In genomic region chr15:52483712-52484111, GRCh38 we compare ENCODE assay signal across 10 cellular contexts.
A peak's percentile ranks its signal among the peaks of the same experiment; 100 is the strongest.
DNase-seq lines count a peak whose midpoint lies in the region; ATAC-seq and TF ChIP-seq lines count a peak whose summit lies in the region.
"Had no signal": no experiment of that assay in that cellular context is flagged by ENCODE, and none has a peak within 500 bp of the region (broad histone marks: within the 10 kb centered on the region; RNA-seq: fewer than 3 reads in every experiment).

No MANE protein-coding gene starts in this region.

- H3K4me3 ChIP-seq in fibroblast of mammary gland (ENCODE audit: control insufficient read depth, low read depth, low read length) = no peak overlapping the region
- H3K4me3 ChIP-seq: A549 had no signal

- DNase-seq in activated CD4-positive, CD25-positive, alpha-beta regulatory T cell (lab: John Stamatoyannopoulos, UW) = no peak
- peak; percentile 32 for DNase-seq in SW480 (ENCODE audit: low spot score)
- DNase-seq in fibroblast of mammary gland (ENCODE audit: low read depth) = peak; percentile 77
- DNase-seq in stimulated activated effector memory CD8-positive, alpha-beta T cell treated with anti-CD3 and anti-CD28 coated beads, Interleukin-12 subunit alpha, Interleukin-12 subunit beta, amount 100 ng/mL, for 72 hours (ENCODE audit: low spot score in 2 of 2) = no peak
- DNase-seq in SKM-1 treated with dmso at 0.1 percent for 144 hours (lab: John Stamatoyannopoulos, UW; ENCODE audit: unreplicated experiment) = no peak
- no peak for DNase-seq in NCI-H2171 (lab: John Stamatoyannopoulos, UW)
- DNase-seq: NCI-H2081 had no signal

- H3K36me3 Mint-ChIP-seq in stimulated activated effector memory CD8-positive, alpha-beta T cell treated with anti-CD3 and anti-CD28 coated beads, Interleukin-12 subunit alpha, Interleukin-12 subunit beta, amount 100 ng/mL, for 72 hours = no peaks in the 10 kb centered on the region

- ATAC-seq in activated CD4-positive, CD25-positive, alpha-beta regulatory T cell treated with anti-CD3 and anti-CD28 coated beads, Interleukin-2, amount 50 U/mL, for 24 hours = peak; percentile 53 to 55
- ATAC-seq in stimulated activated effector memory CD8-positive, alpha-beta T cell treated with anti-CD3 and anti-CD28 coated beads, Interleukin-12 subunit alpha, Interleukin-12 subunit beta, amount 100 ng/mL, for 72 hours = peak; percentile 85
- ATAC-seq in HG02938 (IDR thresholded peaks at IDR 0.05; ENCODE audit: unreplicated experiment) = no peak
- ATAC-seq: A549 had no signal

- H3K27ac Mint-ChIP-seq in stimulated activated effector memory CD8-positive, alpha-beta T cell treated with anti-CD3 and anti-CD28 coated beads, Interleukin-12 subunit alpha, Interleukin-12 subunit beta, amount 100 ng/mL, for 72 hours = peak overlapping the region; percentile 74

- H3K9me3 Mint-ChIP-seq in stimulated activated effector memory CD8-positive, alpha-beta T cell treated with anti-CD3 and anti-CD28 coated beads, Interleukin-12 subunit alpha, Interleukin-12 subunit beta, amount 100 ng/mL, for 72 hours = no peaks in the 10 kb centered on the region

- no peak for TF ChIP-seq CTCF in fibroblast of mammary gland (conservative IDR thresholded peaks at IDR 0.05; ENCODE audit: control insufficient read depth, insufficient read depth, low read depth, low read length)

- H3K4me1 Mint-ChIP-seq in stimulated activated effector memory CD8-positive, alpha-beta T cell treated with anti-CD3 and anti-CD28 coated beads, Interleukin-12 subunit alpha, Interleukin-12 subunit beta, amount 100 ng/mL, for 72 hours = peaks cover 66% of the 10 kb centered on the region

- H3K4me3 Mint-ChIP-seq in stimulated activated effector memory CD8-positive, alpha-beta T cell treated with anti-CD3 and anti-CD28 coated beads, Interleukin-12 subunit alpha, Interleukin-12 subunit beta, amount 100 ng/mL, for 72 hours = peak overlapping the region; percentile 27

Comparison
In these comparisons a context has a peak if more than half of its experiments do, and no peak if none do; other contexts are left out.
1. DNase-seq: peak in SW480 (single experiment) and fibroblast of mammary gland (single experiment); none in activated CD4-positive, CD25-positive, alpha-beta regulatory T cell (0 of 4), stimulated activated effector memory CD8-positive, alpha-beta T cell treated with anti-CD3 and anti-CD28 coated beads, Interleukin-12 subunit alpha, Interleukin-12 subunit beta, amount 100 ng/mL, for 72 hours (0 of 2), SKM-1 treated with dmso at 0.1 percent for 144 hours (single experiment) and NCI-H2171 (single experiment).